ENCODE assay signal across 25 cellular contexts in the genomic region with DNA sequence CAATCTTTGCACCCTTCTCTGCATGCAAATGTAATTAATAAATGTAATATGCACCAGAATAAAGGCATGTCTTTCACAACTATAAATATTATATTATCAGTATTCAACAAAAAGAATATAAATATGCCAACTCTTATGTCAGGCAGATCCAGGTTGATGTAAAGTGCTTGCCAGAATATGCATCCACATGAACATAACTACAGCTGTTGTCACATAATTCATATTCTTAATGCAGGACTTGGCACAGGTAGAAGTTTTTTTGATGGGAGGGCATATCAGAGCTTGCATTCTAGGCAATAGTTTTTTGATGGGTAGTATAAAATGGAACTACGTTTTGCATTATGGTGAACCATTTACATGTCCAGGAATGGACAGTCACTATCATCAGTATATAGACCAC.
"Had no signal": no experiment of that assay in that cellular context is flagged by ENCODE, and none has a peak within 500 bp of the region (broad histone marks: within the 10 kb centered on the region; RNA-seq: fewer than 3 reads in every experiment).

No MANE protein-coding gene starts in this region.

- H3K27me3 ChIP-seq: brain microvascular endothelial cell, dorsolateral prefrontal cortex had no signal

- H3K27ac ChIP-seq: brain microvascular endothelial cell, coronary artery, dorsolateral prefrontal cortex, WERI-Rb-1 had no signal

- ATAC-seq: activated CD4-positive, CD25-positive, alpha-beta regulatory T cell treated with anti-CD3 and anti-CD28 coated beads, Interleukin-2, amount 50 U/mL, for 24 hours; activated CD8-positive, alpha-beta T cell treated with anti-CD3 and anti-CD28 coated beads for 36 hours; activated T-cell treated with anti-CD3 and anti-CD28 coated beads, Interleukin-2, amount 50 U/mL, for 4 hours; activated T-helper 17 cell treated with anti-CD3 and anti-CD28 coated beads, Interleukin-2, amount 50 U/mL, for 72 hours; esophagus mucosa had no signal

- H3K4me3 ChIP-seq: coronary artery, dorsolateral prefrontal cortex had no signal

- H3K36me3 ChIP-seq: brain microvascular endothelial cell, WERI-Rb-1 had no signal

- DNase-seq: activated B cell treated with CpG ODN at 0.5 μM for 24 hours; activated CD4-positive, alpha-beta T cell treated with anti-CD3 and anti-CD28 coated beads for 48 hours; activated CD4-positive, alpha-beta T cell treated with anti-CD3 and anti-CD28 coated beads, Interleukin-2, amount 50 U/mL, for 1 hour; activated CD4-positive, alpha-beta T cell treated with anti-CD3 and anti-CD28 coated beads, Interleukin-2, amount 50 U/mL, for 48 hours; activated CD8-positive, alpha-beta memory T cell treated with anti-CD3 and anti-CD28 coated beads for 24 hours; activated CD8-positive, alpha-beta T cell treated with anti-CD3 and anti-CD28 coated beads for 36 hours; activated effector memory CD4-positive, alpha-beta T cell treated with Interleukin-2 at 50 U/mL for 16 hours; activated gamma-delta T cell treated with Interleukin-2 at 50 U/mL for 16 hours; activated naive CD4-positive, alpha-beta T cell treated with anti-CD3 and anti-CD28 coated beads, Interleukin-2, amount 50 U/mL, for 16 hours; activated naive CD4-positive, alpha-beta T cell treated with Interleukin-2 at 50 U/mL for 16 hours; activated T-cell treated with anti-CD3 and anti-CD28 coated beads, Interleukin-2, amount 50 U/mL, for 4 hours; amniotic stem cell; anterior cingulate cortex; brain microvascular endothelial cell; dorsolateral prefrontal cortex; effector memory CD4-positive, alpha-beta T cell; endodermal cell; foreskin fibroblast; head of caudate nucleus; T1000; WERI-Rb-1 had no signal
